Comparison of ENCODE assay signal across 23 cellular contexts in the genomic region with DNA sequence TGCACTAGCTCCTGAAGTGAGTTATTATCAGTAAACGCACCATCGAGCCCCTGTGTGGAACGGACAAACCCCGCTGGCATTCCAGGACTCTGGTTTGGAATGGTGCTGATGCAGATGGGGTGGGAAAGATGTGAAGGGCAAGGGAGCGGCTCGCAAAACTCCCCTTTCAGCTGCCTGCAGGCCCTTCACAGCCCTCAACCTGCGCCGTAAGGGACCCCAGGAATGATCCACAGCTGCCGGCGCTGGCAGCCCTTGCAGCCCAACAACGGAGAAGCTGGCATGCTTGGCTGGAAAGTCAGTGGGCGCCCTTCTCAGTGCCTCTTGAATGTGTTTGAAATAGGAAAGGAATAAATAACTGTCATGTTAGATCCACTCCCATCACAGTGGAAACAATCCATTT.
"Had no signal": no experiment of that assay in that cellular context is flagged by ENCODE, and none has a peak within 500 bp of the region (broad histone marks: within the 10 kb centered on the region; RNA-seq: fewer than 3 reads in every experiment).

No MANE protein-coding gene starts in this region.

- H3K36me3 Mint-ChIP-seq: mesothelial cell of epicardium had no signal

- H3K4me1 Mint-ChIP-seq: activated CD4-positive, alpha-beta T cell treated with anti-CD3 and anti-CD28 coated beads for 36 hours; mesothelial cell of epicardium; naive B cell; stimulated activated naive B cell treated with anti-CD40 and anti-IgM and Interleukin-4, amounts not matched to agents 10 μg/mL and 1 μg/mL and 100 μg/mL, for 72 hours had no signal

- H3K27ac ChIP-seq: brain microvascular endothelial cell, esophagus muscularis mucosa, foreskin keratinocyte, heart right ventricle, left ventricle myocardium inferior, right lobe of liver, suprapubic skin, tibial artery had no signal

- H3K36me3 ChIP-seq: brain microvascular endothelial cell, esophagus muscularis mucosa, heart right ventricle, left ventricle myocardium inferior, right lobe of liver, suprapubic skin, tibial artery had no signal

- ATAC-seq: activated CD4-positive, alpha-beta T cell treated with anti-CD3 and anti-CD28 coated beads for 36 hours; activated CD8-positive, alpha-beta T cell treated with anti-CD3 and anti-CD28 coated beads, Interleukin-2, amount 10 ng/mL, durations not matched to agents 7 days and 5 days; foreskin keratinocyte; heart right ventricle; right lobe of liver; stimulated activated naive B cell treated with anti-CD40 and anti-IgM and Interleukin-4, amounts not matched to agents 10 μg/mL and 1 μg/mL and 100 μg/mL, for 72 hours had no signal

- H3K27me3 ChIP-seq: brain microvascular endothelial cell, foreskin keratinocyte, right lobe of liver had no signal

- H3K4me1 ChIP-seq: esophagus muscularis mucosa, foreskin keratinocyte, heart right ventricle, left ventricle myocardium inferior, right lobe of liver, suprapubic skin, tibial artery had no signal

- DNase-seq: activated CD4-positive, alpha-beta T cell treated with anti-CD3 and anti-CD28 coated beads for 36 hours; activated CD4-positive, CD25-positive, alpha-beta regulatory T cell; activated CD8-positive, alpha-beta T cell treated with anti-CD3 and anti-CD28 coated beads, Interleukin-2, amount 10 ng/mL, durations not matched to agents 7 days and 5 days; activated gamma-delta T cell treated with Interleukin-2 at 50 U/mL for 16 hours; activated naive CD4-positive, alpha-beta T cell treated with anti-CD3 and anti-CD28 coated beads, Interleukin-2, amount 50 U/mL, for 16 hours; amniotic stem cell; brain microvascular endothelial cell; foreskin keratinocyte; heart right ventricle; kidney glomerular epithelial cell; left ventricle myocardium inferior; naive B cell; small intestine; stimulated activated CD4-positive, alpha-beta T cell treated with anti-CD3 and anti-CD28 coated beads, Interleukin-1b, Interleukin-23, amount 100 ng/mL, for 48 hours; stimulated activated CD4-positive, alpha-beta T cell treated with anti-CD3 and anti-CD28 coated beads, Interleukin-4, amount 100 ng/mL, for 4 hours; stimulated activated CD8-positive, alpha-beta memory T cell treated with anti-CD3 and anti-CD28 coated beads, Interleukin-4, amount 100 ng/mL, for 48 hours; stimulated activated naive B cell treated with anti-CD40 and anti-IgM and Interleukin-4, amounts not matched to agents 10 μg/mL and 1 μg/mL and 100 μg/mL, for 72 hours had no signal

- H3K27ac Mint-ChIP-seq: activated CD4-positive, alpha-beta T cell treated with anti-CD3 and anti-CD28 coated beads for 36 hours; activated CD8-positive, alpha-beta T cell treated with anti-CD3 and anti-CD28 coated beads, Interleukin-2, amount 10 ng/mL, durations not matched to agents 7 days and 5 days; mesothelial cell of epicardium; naive B cell; progenitor cell of endocrine pancreas; stimulated activated naive B cell treated with anti-CD40 and anti-IgM and Interleukin-4, amounts not matched to agents 10 μg/mL and 1 μg/mL and 100 μg/mL, for 72 hours had no signal

- H3K4me3 ChIP-seq: esophagus muscularis mucosa, heart right ventricle, left ventricle myocardium inferior, right lobe of liver, suprapubic skin, tibial artery had no signal

- H3K4me3 Mint-ChIP-seq: activated CD4-positive, alpha-beta T cell treated with anti-CD3 and anti-CD28 coated beads for 36 hours; activated CD8-positive, alpha-beta T cell treated with anti-CD3 and anti-CD28 coated beads, Interleukin-2, amount 10 ng/mL, durations not matched to agents 7 days and 5 days; mesothelial cell of epicardium; naive B cell; stimulated activated naive B cell treated with anti-CD40 and anti-IgM and Interleukin-4, amounts not matched to agents 10 μg/mL and 1 μg/mL and 100 μg/mL, for 72 hours had no signal
